27 cellular contexts compared by ENCODE assay signal in the genomic region with DNA sequence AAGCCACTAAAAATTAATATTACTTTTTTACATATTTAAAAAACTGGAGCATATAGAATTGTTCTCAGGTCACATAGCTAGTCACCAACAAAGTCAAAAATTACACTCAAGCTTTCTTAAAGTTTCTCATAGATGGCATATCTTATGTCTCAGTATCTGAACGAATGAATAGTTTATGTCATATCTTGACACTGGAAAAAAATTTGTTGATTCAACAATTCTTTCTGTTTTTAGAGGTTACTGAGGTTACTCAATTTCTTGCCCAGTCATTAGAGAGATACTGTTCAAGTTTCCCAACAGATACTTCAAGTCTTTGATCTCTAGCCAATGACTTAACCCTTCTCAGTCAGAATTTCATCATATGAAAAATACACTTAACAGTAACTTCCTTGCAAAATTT.
"Had no signal": no experiment of that assay in that cellular context is flagged by ENCODE, and none has a peak within 500 bp of the region (broad histone marks: within the 10 kb centered on the region; RNA-seq: fewer than 3 reads in every experiment).

No MANE protein-coding gene starts in this region.

- H3K4me3 Mint-ChIP-seq: effector memory CD8-positive, alpha-beta T cell; mesothelial cell of epicardium; naive B cell; natural killer cell treated with Interleukin-12 subunit alpha and Interleukin-12 subunit beta and Interleukin-15 and Interleukin-18, amount 100 ng/mL, for 72 hours; neural crest cell; stimulated activated memory B cell treated with anti-CD40 and anti-IgM and Interleukin-4, amounts not matched to agents 10 μg/mL and 1 μg/mL and 100 μg/mL, for 72 hours had no signal

- H3K27ac ChIP-seq: coronary artery, gastrocnemius medialis, neutrophil, pancreas, testis, tibial artery, upper lobe of left lung had no signal

- H3K9me3 Mint-ChIP-seq: mesothelial cell of epicardium, neural crest cell had no signal

- H3K36me3 ChIP-seq: gastrocnemius medialis, neutrophil, pancreas, tibial artery, upper lobe of left lung had no signal

- ATAC-seq: effector memory CD8-positive, alpha-beta T cell; gastrocnemius medialis; left lobe of liver; mucosa of descending colon; natural killer cell treated with Interleukin-12 subunit alpha and Interleukin-12 subunit beta and Interleukin-15 and Interleukin-18, amount 100 ng/mL, for 72 hours; pancreas; sciatic nerve; stimulated activated memory B cell treated with anti-CD40 and anti-IgM and Interleukin-4, amounts not matched to agents 10 μg/mL and 1 μg/mL and 100 μg/mL, for 72 hours; stimulated activated naive CD8-positive, alpha-beta T cell treated with anti-CD3 and anti-CD28 coated beads, Interleukin-15, Interleukin-2, amounts not matched to agents 100 U/mL and 50 U/mL, for 24 hours had no signal

- H3K36me3 Mint-ChIP-seq: mesothelial cell of epicardium; naive B cell; natural killer cell treated with Interleukin-12 subunit alpha and Interleukin-12 subunit beta and Interleukin-15 and Interleukin-18, amount 100 ng/mL, for 72 hours; stimulated activated memory B cell treated with anti-CD40 and anti-IgM and Interleukin-4, amounts not matched to agents 10 μg/mL and 1 μg/mL and 100 μg/mL, for 72 hours had no signal

- DNase-seq: dermis blood vessel endothelial cell; effector memory CD8-positive, alpha-beta T cell; gastrocnemius medialis; head of caudate nucleus; kidney; mesenchymal stem cell; mucosa of descending colon; naive B cell; pancreas; stimulated activated CD4-positive, alpha-beta T cell treated with anti-CD3 and anti-CD28 coated beads, Interleukin-2, amount 100 ng/mL, for 24 hours; stimulated activated CD4-positive, alpha-beta T cell treated with anti-CD3 and anti-CD28 coated beads, Interleukin-4, amount 100 ng/mL, for 4 hours; stimulated activated naive CD8-positive, alpha-beta T cell treated with anti-CD3 and anti-CD28 coated beads, Interleukin-15, Interleukin-2, amounts not matched to agents 100 U/mL and 50 U/mL, for 24 hours; substantia nigra; testis; tibial artery; upper lobe of left lung had no signal

- H3K4me1 Mint-ChIP-seq: naive B cell; stimulated activated memory B cell treated with anti-CD40 and anti-IgM and Interleukin-4, amounts not matched to agents 10 μg/mL and 1 μg/mL and 100 μg/mL, for 72 hours had no signal

- H3K27me3 Mint-ChIP-seq: effector memory CD8-positive, alpha-beta T cell; naive B cell; natural killer cell treated with Interleukin-12 subunit alpha and Interleukin-12 subunit beta and Interleukin-15 and Interleukin-18, amount 100 ng/mL, for 72 hours; stimulated activated memory B cell treated with anti-CD40 and anti-IgM and Interleukin-4, amounts not matched to agents 10 μg/mL and 1 μg/mL and 100 μg/mL, for 72 hours had no signal

- FAIRE-seq: endometrium, kidney, pancreas, urothelium cell line had no signal

- H3K4me1 ChIP-seq: gastrocnemius medialis, testis, tibial artery, upper lobe of left lung had no signal

- H3K27me3 ChIP-seq: gastrocnemius medialis, neutrophil, pancreas, testis, tibial artery, upper lobe of left lung had no signal

- H3K4me3 ChIP-seq: coronary artery, gastrocnemius medialis, lung, mucosa of descending colon, pancreas, testis, tibial artery, upper lobe of left lung had no signal

- H3K9me3 ChIP-seq: gastrocnemius medialis, mucosa of descending colon, neutrophil, pancreas, testis, tibial artery, upper lobe of left lung had no signal

- H3K27ac Mint-ChIP-seq: effector memory CD8-positive, alpha-beta T cell; mesothelial cell of epicardium; natural killer cell treated with Interleukin-12 subunit alpha and Interleukin-12 subunit beta and Interleukin-15 and Interleukin-18, amount 100 ng/mL, for 72 hours; stimulated activated memory B cell treated with anti-CD40 and anti-IgM and Interleukin-4, amounts not matched to agents 10 μg/mL and 1 μg/mL and 100 μg/mL, for 72 hours had no signal
